In genomic region chr5:139394123-139394653, GRCh38 we compare ENCODE assay signal across 8 cellular contexts.
DNase-seq lines count a peak whose midpoint lies in the region.

No MANE protein-coding gene starts in this region.

- H3K4me1 ChIP-seq in effector memory CD4-positive, alpha-beta T cell (ENCODE audit: control insufficient read depth, insufficient read depth, low read length, poor library complexity, severe bottlenecking), result peaks cover 44% of the 10 kb centered on the region
- peaks cover 5% of the 10 kb centered on the region for H3K4me1 ChIP-seq in muscle layer of colon (ENCODE audit: insufficient read depth, low read length)

- H3K36me3 ChIP-seq in effector memory CD4-positive, alpha-beta T cell (ENCODE audit: control insufficient read depth, insufficient read depth, low read length), result no peaks in the 10 kb centered on the region
- no peaks in the 10 kb centered on the region for H3K36me3 ChIP-seq in muscle layer of colon (ENCODE audit: insufficient read depth, low read length)

- no peaks in the 10 kb centered on the region for H3K27me3 ChIP-seq in effector memory CD4-positive, alpha-beta T cell (replicated peaks; ENCODE audit: control insufficient read depth, insufficient read depth, low read length, poor library complexity, severe bottlenecking)
- peaks cover 24 to 51% of the 10 kb centered on the region in 2 donors for H3K27me3 ChIP-seq in muscle layer of colon (ENCODE audit: control insufficient read depth in 1 of 2, insufficient read depth in 2 of 2, low read length in 2 of 2)

- DNase-seq in NOMO-1 treated with DMSO at 0.1 percent for 48 hours (lab: John Stamatoyannopoulos, UW; ENCODE audit: unreplicated experiment) (peak; percentile 18), NOMO-1 treated with dmso at 0.1 percent for 144 hours (lab: John Stamatoyannopoulos, UW; ENCODE audit: unreplicated experiment) (no peak), T-helper 2 cell (peak in 3 of 5 experiments; percentile 39 to 75 (median 42)), NCI-H82 (lab: John Stamatoyannopoulos, UW) (no peak), COLO829 (ENCODE audit: low spot score) (no peak), dedifferentiated amniotic fluid mesenchymal stem cell (ENCODE audit: extremely low spot score) (no peak)
- peak in 1 of 3 donors; percentile 39 for DNase-seq in effector memory CD4-positive, alpha-beta T cell

- H3K9ac ChIP-seq in muscle layer of colon (ENCODE audit: low read length), result no peak overlapping the region

- peak overlapping the region; percentile 87 for H3K4me3 ChIP-seq in effector memory CD4-positive, alpha-beta T cell (ENCODE audit: insufficient read depth, low read depth, low read length, poor library complexity, severe bottlenecking)
- H3K4me3 ChIP-seq in muscle layer of colon (ENCODE audit: low read depth in 1 of 2, low read length in 2 of 2), result peak overlapping the region; percentile 45 to 54

- no peaks in the 10 kb centered on the region for H3K9me3 ChIP-seq in effector memory CD4-positive, alpha-beta T cell (ENCODE audit: control insufficient read depth, low read length)
- H3K9me3 ChIP-seq in muscle layer of colon (ENCODE audit: low read length), result no peaks in the 10 kb centered on the region

- H3K27ac ChIP-seq in effector memory CD4-positive, alpha-beta T cell (ENCODE audit: insufficient read depth, low read length, poor library complexity, severe bottlenecking), result no peak overlapping the region
- H3K27ac ChIP-seq in muscle layer of colon (ENCODE audit: low read depth, low read length), result no peak overlapping the region

Comparison
In these comparisons a context has a peak if more than half of its experiments do, and no peak if none do; other contexts are left out.
1. DNase-seq: peak in NOMO-1 treated with DMSO at 0.1 percent for 48 hours (single experiment) and T-helper 2 cell (3 of 5); none in NOMO-1 treated with dmso at 0.1 percent for 144 hours (single experiment), NCI-H82 (single experiment), COLO829 (single experiment) and dedifferentiated amniotic fluid mesenchymal stem cell (single experiment).